8 cellular contexts compared by ENCODE assay signal in the genomic region with DNA sequence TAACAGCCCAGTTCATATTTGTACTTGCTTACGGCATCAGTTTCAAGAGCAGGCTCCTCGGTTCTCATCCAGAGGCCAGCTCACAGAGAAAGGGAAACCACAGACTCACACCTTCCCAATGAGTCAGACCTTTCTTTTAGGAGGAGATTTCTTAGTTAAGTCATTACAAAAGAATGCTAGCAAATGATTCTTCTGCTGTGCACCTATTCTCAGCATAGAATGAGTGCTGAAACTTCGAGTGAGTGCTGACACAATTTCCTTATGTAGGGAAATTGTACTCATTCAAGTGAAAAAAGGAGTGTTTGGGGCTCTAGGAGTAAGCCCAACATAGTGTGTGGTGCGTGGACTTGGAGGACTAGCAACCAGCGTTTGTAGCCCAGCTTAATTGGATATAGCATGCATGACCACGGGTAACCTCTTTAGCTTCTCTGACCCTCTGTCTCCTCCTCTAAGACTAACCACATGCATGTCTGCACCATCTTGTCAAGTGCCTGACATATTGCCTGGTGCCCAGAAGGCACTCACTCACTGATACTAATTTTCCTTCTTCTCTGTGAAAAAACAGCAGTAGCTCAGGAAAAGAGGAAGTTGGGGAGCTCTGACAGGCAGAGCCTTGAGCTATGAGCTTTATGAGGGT.
DNase-seq lines count a peak whose midpoint lies in the region; ATAC-seq and TF ChIP-seq lines count a peak whose summit lies in the region.

No MANE protein-coding gene starts in this region.

- DNase-seq in GM10248 (ENCODE audit: extremely low spot score) (peak; percentile 54), Karpas-422 (peak; percentile 74), glomerular endothelial cell (ENCODE audit: extremely low read depth, low read depth, low spot score) (peak; percentile 39), ecto neural progenitor cell (ENCODE audit: low spot score) (no peak), NCI-H146 (lab: John Stamatoyannopoulos, UW) (no peak)
- DNase-seq in activated CD8-positive, alpha-beta memory T cell treated with anti-CD3 and anti-CD28 coated beads, Interleukin-2, amount 10 ng/mL, durations not matched to agents 7 days and 5 days, result peak; percentile 73
- DNase-seq in stimulated activated CD4-positive, alpha-beta T cell treated with anti-CD3 and anti-CD28 coated beads, TNF-alpha, amount 100 ng/mL, for 24 hours (ENCODE audit: low read depth in 3 of 3), result peak; percentile 38 to 50 (median 48)

- CTCF ChIA-PET in GM10248 (lab: Yijun Ruan, JAX), result interaction anchor here (0.8 to 7.8 kb wide), 14 partner anchors 9 to 529 kb away, joined by 3 to 36 read pairs (median 5); partner anchors contain the start of gene MALT1
- CTCF ChIA-PET in activated CD8-positive, alpha-beta memory T cell treated with anti-CD3 and anti-CD28 coated beads, Interleukin-2, amount 10 ng/mL, durations not matched to agents 7 days and 5 days (lab: Charles Lee), result interaction anchor here (0.6 to 2.1 kb wide), 4 partner anchors 13 to 602 kb away, joined by 3 to 10 read pairs (median 4); no protein-coding TSS in a partner anchor

- no peaks in the 10 kb centered on the region for H3K27me3 ChIP-seq in Karpas-422 (ENCODE audit: low read length)

- H3K27me3 Mint-ChIP-seq in activated CD8-positive, alpha-beta memory T cell treated with anti-CD3 and anti-CD28 coated beads, Interleukin-2, amount 10 ng/mL, durations not matched to agents 7 days and 5 days, result peaks cover 45% of the 10 kb centered on the region

- H3K9me3 Mint-ChIP-seq in activated CD8-positive, alpha-beta memory T cell treated with anti-CD3 and anti-CD28 coated beads, Interleukin-2, amount 10 ng/mL, durations not matched to agents 7 days and 5 days (ENCODE audit: low read depth), result no peaks in the 10 kb centered on the region

- no peaks in the 10 kb centered on the region for H3K36me3 ChIP-seq in Karpas-422 (ENCODE audit: insufficient read depth, low read length)

- TF ChIP-seq CTCF in GM10248 (IDR thresholded peaks at IDR 0.05; ENCODE audit: control extremely low read depth, extremely low read depth, low read depth, missing control alignments), result no peak

- no peak overlapping the region; the same call in 1 of the 2 replicates for H3K27ac ChIP-seq in Karpas-422 (ENCODE audit: low read length)

- peak overlapping the region; percentile 14 for H3K4me2 ChIP-seq in Karpas-422 (ENCODE audit: low read depth, low read length, poor library complexity, severe bottlenecking)

- H3K4me3 ChIP-seq in Karpas-422 (ENCODE audit: low read length), result no peak overlapping the region

- H3K4me1 Mint-ChIP-seq in activated CD8-positive, alpha-beta memory T cell treated with anti-CD3 and anti-CD28 coated beads, Interleukin-2, amount 10 ng/mL, durations not matched to agents 7 days and 5 days, result peaks cover 46% of the 10 kb centered on the region

- ATAC-seq in GM21825 (IDR thresholded peaks at IDR 0.05; ENCODE audit: unreplicated experiment), result peak; percentile 54
- ATAC-seq in activated CD8-positive, alpha-beta memory T cell treated with anti-CD3 and anti-CD28 coated beads, Interleukin-2, amount 10 ng/mL, durations not matched to agents 7 days and 5 days, result peak; percentile 87

- no peaks in the 10 kb centered on the region for H3K9me2 ChIP-seq in Karpas-422 (replicated peaks; ENCODE audit: insufficient read depth, low read length)

- H3K9me3 ChIP-seq in Karpas-422 (ENCODE audit: low read length), result no peaks in the 10 kb centered on the region

- no peaks in the 10 kb centered on the region for H3K79me2 ChIP-seq in Karpas-422 (ENCODE audit: low read length)

- H3K4me3 Mint-ChIP-seq in activated CD8-positive, alpha-beta memory T cell treated with anti-CD3 and anti-CD28 coated beads, Interleukin-2, amount 10 ng/mL, durations not matched to agents 7 days and 5 days, result no peak overlapping the region

- H3K4me1 ChIP-seq in Karpas-422 (ENCODE audit: low read length), result peaks cover 41% of the 10 kb centered on the region

- H2AFZ ChIP-seq in Karpas-422 (ENCODE audit: low read length), result 0 out of 2 replicates have a peak overlapping the region, but pooled peaks have one; percentile 4

- H3K27ac Mint-ChIP-seq in activated CD8-positive, alpha-beta memory T cell treated with anti-CD3 and anti-CD28 coated beads, Interleukin-2, amount 10 ng/mL, durations not matched to agents 7 days and 5 days, result no peak overlapping the region

- POLR2A ChIA-PET in GM10248 (lab: Yijun Ruan, JAX), result interaction anchor here (0.7 to 3.4 kb wide), 3 partner anchors 20 to 358 kb away, joined by 3 to 7 read pairs (median 6); partner anchors contain the start of gene MALT1

- no peaks in the 10 kb centered on the region for H4K20me1 ChIP-seq in Karpas-422 (ENCODE audit: insufficient read depth, low read depth, low read length)

- H3K36me3 Mint-ChIP-seq in activated CD8-positive, alpha-beta memory T cell treated with anti-CD3 and anti-CD28 coated beads, Interleukin-2, amount 10 ng/mL, durations not matched to agents 7 days and 5 days, result no peaks in the 10 kb centered on the region

- H3K9ac ChIP-seq in Karpas-422 (ENCODE audit: low read length), result no peak overlapping the region

Comparison
In these comparisons a context has a peak if more than half of its experiments do, and no peak if none do; other contexts are left out.
1. DNase-seq: peak in GM10248 (single experiment), Karpas-422 (single experiment), activated CD8-positive, alpha-beta memory T cell treated with anti-CD3 and anti-CD28 coated beads, Interleukin-2, amount 10 ng/mL, durations not matched to agents 7 days and 5 days (single experiment), glomerular endothelial cell (single experiment) and stimulated activated CD4-positive, alpha-beta T cell treated with anti-CD3 and anti-CD28 coated beads, TNF-alpha, amount 100 ng/mL, for 24 hours (3 of 3); none in ecto neural progenitor cell (single experiment) and NCI-H146 (single experiment).